In the genomic region with DNA sequence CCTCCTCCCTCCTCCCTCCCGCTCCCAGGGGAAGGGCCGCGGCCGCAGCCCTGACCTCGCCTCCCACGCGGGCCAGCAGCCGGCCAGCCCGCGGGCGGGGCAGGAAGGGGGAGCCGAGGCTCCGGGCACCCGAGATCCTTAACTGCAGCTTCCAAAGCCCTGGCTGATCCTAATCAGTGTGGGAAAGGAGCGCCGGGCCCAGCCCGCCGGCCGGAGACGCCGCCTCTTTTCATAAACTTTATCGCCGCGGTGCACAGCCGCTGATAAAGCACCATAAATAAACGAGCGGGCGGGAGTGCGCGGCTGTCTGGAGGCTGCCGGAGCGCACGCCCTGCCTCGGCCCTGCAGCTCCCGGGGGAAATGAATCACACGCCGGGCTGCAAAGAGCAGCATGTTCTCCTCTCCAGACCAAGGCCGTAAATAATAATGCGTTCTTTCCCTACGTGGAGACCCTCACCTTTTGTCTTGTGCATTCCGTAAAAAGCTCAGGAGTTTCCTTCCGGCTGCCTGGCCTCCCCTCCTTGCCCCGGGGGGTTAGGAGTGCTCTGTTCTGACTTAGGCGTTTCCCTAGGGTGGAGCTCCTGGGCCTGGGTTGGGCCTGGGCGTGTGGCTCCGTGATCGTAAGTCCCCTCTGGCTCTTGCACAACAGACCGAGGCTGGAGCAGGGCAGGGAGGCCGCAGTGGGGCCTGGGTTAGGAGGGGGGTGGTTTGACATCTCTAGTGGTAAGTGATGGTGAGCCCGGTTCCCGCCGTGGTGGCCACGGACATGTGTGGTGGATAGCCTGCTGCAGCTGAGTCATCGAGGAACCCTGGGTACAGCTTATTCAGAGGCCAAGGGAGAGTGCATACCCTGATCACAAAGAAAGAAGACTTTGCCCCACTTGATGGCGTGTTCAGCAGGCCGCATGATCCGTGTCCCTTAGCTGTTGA, we compare ENCODE assay signal across 1 cellular context.
TF ChIP-seq lines count a peak whose summit lies in the region.

No MANE protein-coding gene starts in this region.

TF ChIP-seq in K562, 482 proteins besides CTCF, POLR2A, EP300 and RAD21 (continued from another document and continues in another):
- TF ChIP-seq PREB (CRISPR knock-in tag; IDR thresholded peaks at IDR 0.05) (no peak; the same call in 1 of the 2 replicates), ZSCAN29 (IDR thresholded peaks at IDR 0.05) (no peak), HBP1 (CRISPR knock-in tag; IDR thresholded peaks at IDR 0.05) (no peak), CSDE1 (IDR thresholded peaks at IDR 0.05) (no peak), CBX1 (IDR thresholded peaks at IDR 0.05; ENCODE audit: low read depth) (peak; percentile 39; the same call in 1 of the 2 replicates), SLC30A9 (CRISPR knock-in tag; IDR thresholded peaks at IDR 0.05) (no peak), MAFG (tag; conservative IDR thresholded peaks at IDR 0.05) (peak; percentile 51), MAFF (IDR thresholded peaks at IDR 0.05; ENCODE audit: low read length) (no peak), ETV1 (tag; conservative IDR thresholded peaks at IDR 0.05; ENCODE audit: low read depth) (peak; percentile 75), ZNF707 (CRISPR knock-in tag; conservative IDR thresholded peaks at IDR 0.05) (no peak), ZBTB17 (CRISPR knock-in tag; IDR thresholded peaks at IDR 0.05) (no peak; the same call in 1 of the 2 replicates), PURB (CRISPR knock-in tag; IDR thresholded peaks at IDR 0.05; ENCODE audit: low read depth) (no peak), PYGO2 (tag; IDR thresholded peaks at IDR 0.05) (no peak), DIDO1 (tag; IDR thresholded peaks at IDR 0.05; ENCODE audit: low read depth) (no peak), TSC22D4 (tag; IDR thresholded peaks at IDR 0.05) (no peak), SIX5 (IDR thresholded peaks at IDR 0.05; ENCODE audit: borderline replicate concordance in 1 of 2, insufficient read depth in 1 of 2, low read depth in 1 of 2, low read length in 2 of 2) (no peak), KHSRP (IDR thresholded peaks at IDR 0.05) (no peak), KLF1 (tag; IDR thresholded peaks at IDR 0.05) (peak; percentile 21), ZNF431 (CRISPR knock-in tag; IDR thresholded peaks at IDR 0.05) (peak; percentile 72), XRCC3 (IDR thresholded peaks at IDR 0.05) (no peak), WHSC1 (IDR thresholded peaks at IDR 0.05; ENCODE audit: low read length) (no peak), ZFPM2 (CRISPR knock-in tag; IDR thresholded peaks at IDR 0.05) (no peak; the same call in 1 of the 2 replicates), POLR2G (IDR thresholded peaks at IDR 0.05; ENCODE audit: low read depth, low read length) (peak; percentile 86), C11orf30 (IDR thresholded peaks at IDR 0.05; ENCODE audit: low read depth) (peak; percentile 71), MIER1 (IDR thresholded peaks at IDR 0.05; ENCODE audit: low read depth) (no peak), ZBED1 (IDR thresholded peaks at IDR 0.05) (peak; percentile 65), ZNF445 (CRISPR knock-in tag; IDR thresholded peaks at IDR 0.05; ENCODE audit: low read depth) (no peak), KAT2B (IDR thresholded peaks at IDR 0.05; ENCODE audit: low read depth, low read length) (no peak), SRSF3 (IDR thresholded peaks at IDR 0.05; ENCODE audit: insufficient read depth, low read length) (no peak), ZNF785 (CRISPR knock-in tag; IDR thresholded peaks at IDR 0.05) (no peak), GABPA (tag; conservative IDR thresholded peaks at IDR 0.05; ENCODE audit: low read depth) (peak; percentile 57), JUN (IDR thresholded peaks at IDR 0.05; ENCODE audit: borderline replicate concordance, low read depth, low read length) (no peak), JUN (CRISPR knock-in tag; IDR thresholded peaks at IDR 0.05; ENCODE audit: borderline replicate concordance) (no peak), SMARCB1 (IDR thresholded peaks at IDR 0.05; ENCODE audit: insufficient read length, low read depth) (peak; percentile 11), RBM14 (IDR thresholded peaks at IDR 0.05; ENCODE audit: borderline replicate concordance, insufficient read depth, low read depth, low read length) (no peak), ZNF12 (CRISPR knock-in tag; IDR thresholded peaks at IDR 0.05) (0 out of 2 replicates have a peak, but pooled peaks have one; percentile 73), SFPQ (IDR thresholded peaks at IDR 0.05; ENCODE audit: low read depth, low read length) (no peak), THRA (IDR thresholded peaks at IDR 0.05) (no peak), PTTG1 (tag; IDR thresholded peaks at IDR 0.05; ENCODE audit: low read depth) (no peak), ZNF134 (CRISPR knock-in tag; conservative IDR thresholded peaks at IDR 0.05) (no peak), MTF1 (CRISPR knock-in tag; IDR thresholded peaks at IDR 0.05; ENCODE audit: borderline replicate concordance) (no peak), ZNF41 (CRISPR knock-in tag; conservative IDR thresholded peaks at IDR 0.05) (0 out of 2 replicates have a peak, but pooled peaks have one; percentile 2), ARHGAP35 (IDR thresholded peaks at IDR 0.05; ENCODE audit: partially characterized antibody) (no peak), NONO (IDR thresholded peaks at IDR 0.05; ENCODE audit: low read depth in 2 of 2, low read length in 1 of 2) (0 out of 4 replicates have a peak, but pooled peaks of 1 of the 2 experiments have one; percentile 15), ZNF57 (CRISPR knock-in tag; IDR thresholded peaks at IDR 0.05) (0 out of 2 replicates have a peak, but pooled peaks have one; percentile 5)
- TF ChIP-seq, protein P1, sequence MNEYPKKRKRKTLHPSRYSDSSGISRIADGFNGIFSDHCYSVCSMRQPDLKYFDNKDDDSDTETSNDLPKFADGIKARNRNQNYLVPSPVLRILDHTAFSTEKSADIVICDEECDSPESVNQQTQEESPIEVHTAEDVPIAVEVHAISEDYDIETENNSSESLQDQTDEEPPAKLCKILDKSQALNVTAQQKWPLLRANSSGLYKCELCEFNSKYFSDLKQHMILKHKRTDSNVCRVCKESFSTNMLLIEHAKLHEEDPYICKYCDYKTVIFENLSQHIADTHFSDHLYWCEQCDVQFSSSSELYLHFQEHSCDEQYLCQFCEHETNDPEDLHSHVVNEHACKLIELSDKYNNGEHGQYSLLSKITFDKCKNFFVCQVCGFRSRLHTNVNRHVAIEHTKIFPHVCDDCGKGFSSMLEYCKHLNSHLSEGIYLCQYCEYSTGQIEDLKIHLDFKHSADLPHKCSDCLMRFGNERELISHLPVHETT (CRISPR knock-in tag; conservative IDR thresholded peaks at IDR 0.05 in 1 of 2, IDR thresholded peaks at IDR 0.05 in 1 of 2) = peak in 1 of 2 experiments; percentile 77; a peak in 1 of 4 replicates
- TF ChIP-seq, protein P2, sequence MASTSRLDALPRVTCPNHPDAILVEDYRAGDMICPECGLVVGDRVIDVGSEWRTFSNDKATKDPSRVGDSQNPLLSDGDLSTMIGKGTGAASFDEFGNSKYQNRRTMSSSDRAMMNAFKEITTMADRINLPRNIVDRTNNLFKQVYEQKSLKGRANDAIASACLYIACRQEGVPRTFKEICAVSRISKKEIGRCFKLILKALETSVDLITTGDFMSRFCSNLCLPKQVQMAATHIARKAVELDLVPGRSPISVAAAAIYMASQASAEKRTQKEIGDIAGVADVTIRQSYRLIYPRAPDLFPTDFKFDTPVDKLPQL (IDR thresholded peaks at IDR 0.05; ENCODE audit: extremely low read depth, insufficient read length) = no peak
- TF ChIP-seq, protein P3, sequence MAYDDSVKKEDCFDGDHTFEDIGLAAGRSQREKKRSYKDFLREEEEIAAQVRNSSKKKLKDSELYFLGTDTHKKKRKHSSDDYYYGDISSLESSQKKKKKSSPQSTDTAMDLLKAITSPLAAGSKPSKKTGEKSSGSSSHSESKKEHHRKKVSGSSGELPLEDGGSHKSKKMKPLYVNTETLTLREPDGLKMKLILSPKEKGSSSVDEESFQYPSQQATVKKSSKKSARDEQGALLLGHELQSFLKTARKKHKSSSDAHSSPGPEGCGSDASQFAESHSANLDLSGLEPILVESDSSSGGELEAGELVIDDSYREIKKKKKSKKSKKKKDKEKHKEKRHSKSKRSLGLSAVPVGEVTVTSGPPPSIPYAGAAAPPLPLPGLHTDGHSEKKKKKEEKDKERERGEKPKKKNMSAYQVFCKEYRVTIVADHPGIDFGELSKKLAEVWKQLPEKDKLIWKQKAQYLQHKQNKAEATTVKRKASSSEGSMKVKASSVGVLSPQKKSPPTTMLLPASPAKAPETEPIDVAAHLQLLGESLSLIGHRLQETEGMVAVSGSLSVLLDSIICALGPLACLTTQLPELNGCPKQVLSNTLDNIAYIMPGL (CRISPR knock-in tag; IDR thresholded peaks at IDR 0.05) = no peak
- TF ChIP-seq, protein P4, sequence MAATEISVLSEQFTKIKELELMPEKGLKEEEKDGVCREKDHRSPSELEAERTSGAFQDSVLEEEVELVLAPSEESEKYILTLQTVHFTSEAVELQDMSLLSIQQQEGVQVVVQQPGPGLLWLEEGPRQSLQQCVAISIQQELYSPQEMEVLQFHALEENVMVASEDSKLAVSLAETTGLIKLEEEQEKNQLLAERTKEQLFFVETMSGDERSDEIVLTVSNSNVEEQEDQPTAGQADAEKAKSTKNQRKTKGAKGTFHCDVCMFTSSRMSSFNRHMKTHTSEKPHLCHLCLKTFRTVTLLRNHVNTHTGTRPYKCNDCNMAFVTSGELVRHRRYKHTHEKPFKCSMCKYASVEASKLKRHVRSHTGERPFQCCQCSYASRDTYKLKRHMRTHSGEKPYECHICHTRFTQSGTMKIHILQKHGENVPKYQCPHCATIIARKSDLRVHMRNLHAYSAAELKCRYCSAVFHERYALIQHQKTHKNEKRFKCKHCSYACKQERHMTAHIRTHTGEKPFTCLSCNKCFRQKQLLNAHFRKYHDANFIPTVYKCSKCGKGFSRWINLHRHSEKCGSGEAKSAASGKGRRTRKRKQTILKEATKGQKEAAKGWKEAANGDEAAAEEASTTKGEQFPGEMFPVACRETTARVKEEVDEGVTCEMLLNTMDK (IDR thresholded peaks at IDR 0.05; ENCODE audit: borderline replicate concordance, insufficient read depth, low read depth, low read length, poor library complexity, severe bottlenecking) = no peak
- TF ChIP-seq, protein P5, sequence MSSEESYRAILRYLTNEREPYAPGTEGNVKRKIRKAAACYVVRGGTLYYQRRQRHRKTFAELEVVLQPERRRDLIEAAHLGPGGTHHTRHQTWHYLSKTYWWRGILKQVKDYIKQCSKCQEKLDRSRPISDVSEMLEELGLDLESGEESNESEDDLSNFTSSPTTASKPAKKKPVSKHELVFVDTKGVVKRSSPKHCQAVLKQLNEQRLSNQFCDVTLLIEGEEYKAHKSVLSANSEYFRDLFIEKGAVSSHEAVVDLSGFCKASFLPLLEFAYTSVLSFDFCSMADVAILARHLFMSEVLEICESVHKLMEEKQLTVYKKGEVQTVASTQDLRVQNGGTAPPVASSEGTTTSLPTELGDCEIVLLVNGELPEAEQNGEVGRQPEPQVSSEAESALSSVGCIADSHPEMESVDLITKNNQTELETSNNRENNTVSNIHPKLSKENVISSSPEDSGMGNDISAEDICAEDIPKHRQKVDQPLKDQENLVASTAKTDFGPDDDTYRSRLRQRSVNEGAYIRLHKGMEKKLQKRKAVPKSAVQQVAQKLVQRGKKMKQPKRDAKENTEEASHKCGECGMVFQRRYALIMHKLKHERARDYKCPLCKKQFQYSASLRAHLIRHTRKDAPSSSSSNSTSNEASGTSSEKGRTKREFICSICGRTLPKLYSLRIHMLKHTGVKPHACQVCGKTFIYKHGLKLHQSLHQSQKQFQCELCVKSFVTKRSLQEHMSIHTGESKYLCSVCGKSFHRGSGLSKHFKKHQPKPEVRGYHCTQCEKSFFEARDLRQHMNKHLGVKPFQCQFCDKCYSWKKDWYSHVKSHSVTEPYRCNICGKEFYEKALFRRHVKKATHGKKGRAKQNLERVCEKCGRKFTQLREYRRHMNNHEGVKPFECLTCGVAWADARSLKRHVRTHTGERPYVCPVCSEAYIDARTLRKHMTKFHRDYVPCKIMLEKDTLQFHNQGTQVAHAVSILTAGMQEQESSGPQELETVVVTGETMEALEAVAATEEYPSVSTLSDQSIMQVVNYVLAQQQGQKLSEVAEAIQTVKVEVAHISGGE (CRISPR knock-in tag; IDR thresholded peaks at IDR 0.05) = peak in 1 of 3 experiments; percentile 77; a peak in 2 of 6 replicates
